16 cellular contexts compared by ENCODE assay signal in genomic region chr9:36939655-36940578, GRCh38.
"Had no signal": no experiment of that assay in that cellular context is flagged by ENCODE, and none has a peak within 500 bp of the region (broad histone marks: within the 10 kb centered on the region; RNA-seq: fewer than 3 reads in every experiment).

No MANE protein-coding gene starts in this region.

- DNase-seq: activated CD8-positive, alpha-beta T cell treated with anti-CD3 and anti-CD28 coated beads for 36 hours; activated naive CD4-positive, alpha-beta T cell treated with anti-CD3 and anti-CD28 coated beads, Interleukin-2, amount 10 ng/mL, durations not matched to agents 7 days and 5 days; activated T-cell treated with anti-CD3 and anti-CD28 coated beads for 4 hours; colonic mucosa; effector CD8-positive, alpha-beta T cell; heart right ventricle; left ventricle myocardium superior; mesendoderm; ovary; sigmoid colon; stimulated activated CD4-positive, alpha-beta T cell treated with anti-CD3 and anti-CD28 coated beads, Interleukin-12 subunit alpha, Interleukin-12 subunit beta, amount 100 ng/mL, for 4 hours; stimulated activated naive CD8-positive, alpha-beta T cell treated with anti-CD3 and anti-CD28 coated beads, Interleukin-15, Interleukin-2, amounts not matched to agents 100 U/mL and 50 U/mL, for 24 hours; T-helper 9 cell had no signal

- H3K27me3 ChIP-seq: colonic mucosa, ovary had no signal

- H3K36me3 ChIP-seq: cardiac muscle cell, colonic mucosa, heart right ventricle, ovary, sigmoid colon had no signal

- ATAC-seq: activated CD8-positive, alpha-beta T cell treated with anti-CD3 and anti-CD28 coated beads for 36 hours; activated T-helper 17 cell treated with anti-CD3 and anti-CD28 coated beads, Interleukin-2, amount 50 U/mL, for 72 hours; heart right ventricle; left ventricle myocardium superior; stimulated activated naive CD8-positive, alpha-beta T cell treated with anti-CD3 and anti-CD28 coated beads, Interleukin-15, Interleukin-2, amounts not matched to agents 100 U/mL and 50 U/mL, for 24 hours had no signal

- H3K36me3 Mint-ChIP-seq: activated naive CD4-positive, alpha-beta T cell treated with anti-CD3 and anti-CD28 coated beads, Interleukin-2, amount 10 ng/mL, durations not matched to agents 7 days and 5 days had no signal

- H3K4me3 Mint-ChIP-seq: activated CD8-positive, alpha-beta T cell treated with anti-CD3 and anti-CD28 coated beads for 36 hours; activated naive CD4-positive, alpha-beta T cell treated with anti-CD3 and anti-CD28 coated beads, Interleukin-2, amount 10 ng/mL, durations not matched to agents 7 days and 5 days; activated T-helper 17 cell treated with anti-CD3 and anti-CD28 coated beads, Interleukin-2, amount 50 U/mL, for 72 hours; neural crest cell had no signal

- H3K9me3 ChIP-seq: colonic mucosa, heart right ventricle, ovary, sigmoid colon had no signal

- H3K27ac Mint-ChIP-seq: activated CD8-positive, alpha-beta T cell treated with anti-CD3 and anti-CD28 coated beads for 36 hours; activated naive CD4-positive, alpha-beta T cell treated with anti-CD3 and anti-CD28 coated beads, Interleukin-2, amount 10 ng/mL, durations not matched to agents 7 days and 5 days; activated T-helper 17 cell treated with anti-CD3 and anti-CD28 coated beads, Interleukin-2, amount 50 U/mL, for 72 hours had no signal

- H3K9me3 Mint-ChIP-seq: activated CD8-positive, alpha-beta T cell treated with anti-CD3 and anti-CD28 coated beads for 36 hours; activated naive CD4-positive, alpha-beta T cell treated with anti-CD3 and anti-CD28 coated beads, Interleukin-2, amount 10 ng/mL, durations not matched to agents 7 days and 5 days; activated T-helper 17 cell treated with anti-CD3 and anti-CD28 coated beads, Interleukin-2, amount 50 U/mL, for 72 hours; neural crest cell had no signal

- H3K4me1 Mint-ChIP-seq: activated naive CD4-positive, alpha-beta T cell treated with anti-CD3 and anti-CD28 coated beads, Interleukin-2, amount 10 ng/mL, durations not matched to agents 7 days and 5 days; activated T-helper 17 cell treated with anti-CD3 and anti-CD28 coated beads, Interleukin-2, amount 50 U/mL, for 72 hours had no signal

- H3K4me3 ChIP-seq: cardiac muscle cell, colonic mucosa, heart right ventricle, ovary, sigmoid colon had no signal

- H3K4me1 ChIP-seq: colonic mucosa, heart right ventricle, sigmoid colon had no signal

- H3K27ac ChIP-seq: cardiac muscle cell, colonic mucosa, heart right ventricle, ovary, sigmoid colon had no signal
